ENCODE assay signal across 1 cellular context in genomic region chr2:20593072-20594034, GRCh38.
TF ChIP-seq lines count a peak whose summit lies in the region.

No MANE protein-coding gene starts in this region.

TF ChIP-seq in HepG2, 621 proteins besides CTCF, POLR2A, EP300 and RAD21 (continued from another document and continues in another):
- peak; percentile 100 for TF ChIP-seq ZBTB10 (CRISPR knock-in tag; IDR thresholded peaks at IDR 0.05; ENCODE audit: borderline replicate concordance)
- no peak for TF ChIP-seq GABPA (IDR thresholded peaks at IDR 0.05; ENCODE audit: low read depth, low read length)
- no peak for TF ChIP-seq GABPA (CRISPR knock-in tag; IDR thresholded peaks at IDR 0.05; ENCODE audit: low read depth)
- TF ChIP-seq KMT2A (CRISPR knock-in tag; IDR thresholded peaks at IDR 0.05): no peak; the same call in 1 of the 2 replicates
- TF ChIP-seq AFF4 (CRISPR knock-in tag; IDR thresholded peaks at IDR 0.05): peak; percentile 87
- no peak for TF ChIP-seq ZNF496 (CRISPR knock-in tag; IDR thresholded peaks at IDR 0.05; ENCODE audit: insufficient replicate concordance)
- no peak for TF ChIP-seq EHMT2 (IDR thresholded peaks at IDR 0.05; ENCODE audit: borderline replicate concordance, low read depth, low read length)
- peak; percentile 83 for TF ChIP-seq GMEB1 (CRISPR knock-in tag; IDR thresholded peaks at IDR 0.05; ENCODE audit: borderline replicate concordance)
- peak; percentile 100 for TF ChIP-seq SKIL (CRISPR knock-in tag; IDR thresholded peaks at IDR 0.05; ENCODE audit: borderline replicate concordance)
- peak; percentile 95 for TF ChIP-seq ELF4 (CRISPR knock-in tag; IDR thresholded peaks at IDR 0.05; ENCODE audit: borderline replicate concordance)
- no peak for TF ChIP-seq FOXO4 (CRISPR knock-in tag; conservative IDR thresholded peaks at IDR 0.05)
- no peak for TF ChIP-seq GPBP1L1 (CRISPR knock-in tag; IDR thresholded peaks at IDR 0.05)
- peak; percentile 38; the same call in 1 of the 2 replicates for TF ChIP-seq RFX3 (CRISPR knock-in tag; IDR thresholded peaks at IDR 0.05)
- no peak for TF ChIP-seq SOX6 (IDR thresholded peaks at IDR 0.05)
- TF ChIP-seq SOX6 (CRISPR knock-in tag; IDR thresholded peaks at IDR 0.05): peak; percentile 100
- TF ChIP-seq PRDM10 (CRISPR knock-in tag; IDR thresholded peaks at IDR 0.05; ENCODE audit: low read depth): 0 out of 2 replicates have a peak, but pooled peaks have one; percentile 32
- peak; percentile 50; the same call in 1 of the 2 replicates for TF ChIP-seq ZNF33A (CRISPR knock-in tag; IDR thresholded peaks at IDR 0.05; ENCODE audit: borderline replicate concordance)
- TF ChIP-seq ZNF543 (CRISPR knock-in tag; IDR thresholded peaks at IDR 0.05): peak; percentile 96
- TF ChIP-seq DDIT3 (CRISPR knock-in tag; IDR thresholded peaks at IDR 0.05): 0 out of 2 replicates have a peak, but pooled peaks have one; percentile 16
- TF ChIP-seq ZNF513 (CRISPR knock-in tag; conservative IDR thresholded peaks at IDR 0.05): no peak
- TF ChIP-seq ZNF850 (CRISPR knock-in tag; conservative IDR thresholded peaks at IDR 0.05): no peak
- peak; percentile 89 for TF ChIP-seq ZNF563 (CRISPR knock-in tag; IDR thresholded peaks at IDR 0.05)
- no peak for TF ChIP-seq CENPBD1 (CRISPR knock-in tag; IDR thresholded peaks at IDR 0.05; ENCODE audit: borderline replicate concordance, low read depth)
- peak; percentile 60 for TF ChIP-seq SMC3 (IDR thresholded peaks at IDR 0.05; ENCODE audit: low read length)
- TF ChIP-seq PRMT3 (CRISPR knock-in tag; IDR thresholded peaks at IDR 0.05; ENCODE audit: borderline replicate concordance, low read depth): peak; percentile 99
- no peak for TF ChIP-seq HOXA7 (CRISPR knock-in tag; IDR thresholded peaks at IDR 0.05)
- peak; percentile 71; the same call in 1 of the 2 replicates for TF ChIP-seq THYN1 (CRISPR knock-in tag; IDR thresholded peaks at IDR 0.05; ENCODE audit: borderline replicate concordance, low read depth)
- TF ChIP-seq ZHX1 (CRISPR knock-in tag; IDR thresholded peaks at IDR 0.05; ENCODE audit: low read depth): peak; percentile 96
- TF ChIP-seq SRF (IDR thresholded peaks at IDR 0.05; ENCODE audit: low read depth, low read length): 0 out of 2 replicates have a peak, but pooled peaks have one; percentile 49
- peak; percentile 60 for TF ChIP-seq PTBP1 (IDR thresholded peaks at IDR 0.05; ENCODE audit: low read depth, low read length, poor library complexity, severe bottlenecking)
- TF ChIP-seq SNAI1 (CRISPR knock-in tag; IDR thresholded peaks at IDR 0.05; ENCODE audit: borderline replicate concordance): peak; percentile 87; the same call in 1 of the 2 replicates
- peak; percentile 24 for TF ChIP-seq ZFP36 (IDR thresholded peaks at IDR 0.05; ENCODE audit: borderline replicate concordance, low read depth, low read length, partially characterized antibody)
- peak; percentile 100 for TF ChIP-seq PPARG (CRISPR knock-in tag; conservative IDR thresholded peaks at IDR 0.05)
